2 cellular contexts compared by ENCODE assay signal in the genomic region with DNA sequence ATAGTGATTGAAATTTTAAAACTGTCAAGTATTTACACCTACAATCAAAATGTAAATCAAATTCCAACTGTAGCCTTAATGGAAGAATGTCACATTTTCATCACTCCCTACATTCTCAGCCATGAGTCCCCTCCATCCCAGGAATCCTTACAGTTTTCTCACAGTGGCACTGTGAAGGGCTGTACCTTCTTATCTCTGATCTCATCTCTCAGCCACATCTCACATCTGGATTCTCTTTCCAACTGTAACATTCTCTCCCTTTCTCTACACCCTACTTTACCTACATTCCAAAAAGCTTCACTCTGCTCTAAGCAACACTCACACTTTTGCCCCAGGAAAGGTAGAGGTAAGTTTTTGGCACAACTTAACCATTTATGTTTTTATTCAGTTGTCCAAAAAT.
TF ChIP-seq lines count a peak whose summit lies in the region.

No MANE protein-coding gene starts in this region.

TF ChIP-seq in HCT116, 20 proteins besides CTCF, POLR2A, EP300 and RAD21 (continued from another document):
- no peak for TF ChIP-seq CEBPB (IDR thresholded peaks at IDR 0.05; ENCODE audit: low read depth)

TF ChIP-seq in WTC11, 78 proteins besides CTCF, POLR2A, EP300 and RAD21:
- no peak for TF ChIP-seq E2F1 (CRISPR knock-in tag; IDR thresholded peaks at IDR 0.05)
- no peak for TF ChIP-seq ARID4B (CRISPR knock-in tag; IDR thresholded peaks at IDR 0.05; ENCODE audit: borderline replicate concordance)
- TF ChIP-seq ZNF317 (CRISPR knock-in tag; IDR thresholded peaks at IDR 0.05; ENCODE audit: borderline replicate concordance, low read depth): no peak
- TF ChIP-seq PRDM15 (CRISPR knock-in tag; IDR thresholded peaks at IDR 0.05): no peak
- no peak for TF ChIP-seq MXD4 (CRISPR knock-in tag; IDR thresholded peaks at IDR 0.05; ENCODE audit: borderline replicate concordance)
- TF ChIP-seq, protein P1, sequence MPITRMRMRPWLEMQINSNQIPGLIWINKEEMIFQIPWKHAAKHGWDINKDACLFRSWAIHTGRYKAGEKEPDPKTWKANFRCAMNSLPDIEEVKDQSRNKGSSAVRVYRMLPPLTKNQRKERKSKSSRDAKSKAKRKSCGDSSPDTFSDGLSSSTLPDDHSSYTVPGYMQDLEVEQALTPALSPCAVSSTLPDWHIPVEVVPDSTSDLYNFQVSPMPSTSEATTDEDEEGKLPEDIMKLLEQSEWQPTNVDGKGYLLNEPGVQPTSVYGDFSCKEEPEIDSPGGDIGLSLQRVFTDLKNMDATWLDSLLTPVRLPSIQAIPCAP (CRISPR knock-in tag; IDR thresholded peaks at IDR 0.05): no peak
- no peak for TF ChIP-seq RORB (CRISPR knock-in tag; IDR thresholded peaks at IDR 0.05)
- no peak for TF ChIP-seq IRF2 (CRISPR knock-in tag; IDR thresholded peaks at IDR 0.05; ENCODE audit: borderline replicate concordance, low read depth)
- TF ChIP-seq SMAD3 (CRISPR knock-in tag; IDR thresholded peaks at IDR 0.05; ENCODE audit: borderline replicate concordance): no peak
- TF ChIP-seq ZNF121 (CRISPR knock-in tag; IDR thresholded peaks at IDR 0.05): no peak
- TF ChIP-seq, protein P2, sequence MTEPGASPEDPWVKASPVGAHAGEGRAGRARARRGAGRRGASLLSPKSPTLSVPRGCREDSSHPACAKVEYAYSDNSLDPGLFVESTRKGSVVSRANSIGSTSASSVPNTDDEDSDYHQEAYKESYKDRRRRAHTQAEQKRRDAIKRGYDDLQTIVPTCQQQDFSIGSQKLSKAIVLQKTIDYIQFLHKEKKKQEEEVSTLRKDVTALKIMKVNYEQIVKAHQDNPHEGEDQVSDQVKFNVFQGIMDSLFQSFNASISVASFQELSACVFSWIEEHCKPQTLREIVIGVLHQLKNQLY (CRISPR knock-in tag; IDR thresholded peaks at IDR 0.05): no peak
